ENCODE assay signal across 22 cellular contexts in the genomic region with DNA sequence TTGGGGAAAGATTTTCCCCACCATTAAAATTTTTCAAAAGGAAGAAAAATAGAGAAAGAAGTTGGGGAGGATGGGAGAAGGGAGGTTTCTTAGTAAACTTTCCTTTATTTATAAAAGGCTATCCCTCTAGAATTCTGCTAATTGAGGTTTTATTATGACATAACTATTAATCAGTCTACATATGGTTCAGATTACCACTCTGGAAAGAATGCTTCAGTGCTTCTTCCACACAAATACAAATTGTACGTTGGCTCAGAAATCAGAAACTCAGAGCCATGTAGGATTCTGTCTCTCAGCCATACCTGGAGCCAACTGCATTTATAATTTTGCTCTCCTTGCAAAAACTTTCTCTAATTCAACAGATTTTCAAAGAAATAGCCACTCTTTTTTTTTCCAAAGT. TPM values are rescaled to one million over a fixed set of nuclear protein-coding genes. Genes with fewer than 3 reads are reported as not detected.
"Had no signal": no experiment of that assay in that cellular context is flagged by ENCODE, and none has a peak within 500 bp of the region (broad histone marks: within the 10 kb centered on the region; RNA-seq: fewer than 3 reads in every experiment).

No MANE protein-coding gene starts in this region.

- H3K9me3 Mint-ChIP-seq: activated CD4-positive, alpha-beta T cell treated with anti-CD3 and anti-CD28 coated beads, Interleukin-2, amount 10 ng/mL, durations not matched to agents 7 days and 5 days; activated naive CD8-positive, alpha-beta T cell treated with anti-CD3 and anti-CD28 coated beads, Interleukin-2, amount 10 ng/mL, durations not matched to agents 7 days and 5 days; activated T-cell treated with anti-CD3 and anti-CD28 coated beads, Interleukin-2, amount 50 U/mL, for 24 hours; activated T-helper 2 cell treated with anti-CD3 and anti-CD28 coated beads, Interferon-gamma antibody, Interleukin-2, Interleukin-4, amounts not matched to agents 10 μg/mL and 5 μg/mL and 100 μg/mL, durations not matched to agents 14 hours and 24 hours and 36 hours; type B pancreatic cell had no signal

- H3K4me3 Mint-ChIP-seq: activated CD4-positive, alpha-beta T cell treated with anti-CD3 and anti-CD28 coated beads, Interleukin-2, amount 10 ng/mL, durations not matched to agents 7 days and 5 days; activated CD8-positive, alpha-beta T cell treated with anti-CD3 and anti-CD28 coated beads, Interleukin-2, amount 10 ng/mL, durations not matched to agents 7 days and 5 days; activated naive CD8-positive, alpha-beta T cell treated with anti-CD3 and anti-CD28 coated beads, Interleukin-2, amount 10 ng/mL, durations not matched to agents 7 days and 5 days; activated T-cell treated with anti-CD3 and anti-CD28 coated beads, Interleukin-2, amount 50 U/mL, for 24 hours; neural crest cell; type B pancreatic cell had no signal

- H3K36me3 Mint-ChIP-seq: activated naive CD8-positive, alpha-beta T cell treated with anti-CD3 and anti-CD28 coated beads, Interleukin-2, amount 10 ng/mL, durations not matched to agents 7 days and 5 days; type B pancreatic cell had no signal

- ATAC-seq: activated CD4-positive, CD25-positive, alpha-beta regulatory T cell treated with anti-CD3 and anti-CD28 coated beads, Interleukin-2, amount 50 U/mL, for 24 hours; activated CD8-positive, alpha-beta T cell treated with anti-CD3 and anti-CD28 coated beads, Interleukin-2, amount 10 ng/mL, durations not matched to agents 7 days and 5 days; left lobe of liver; right cardiac atrium had no signal

- H3K27me3 Mint-ChIP-seq: type B pancreatic cell had no signal

- H3K27ac ChIP-seq: breast epithelium, coronary artery, prostate gland, skin epidermis, stomach, testis had no signal

- H3K27ac Mint-ChIP-seq: activated CD4-positive, alpha-beta T cell treated with anti-CD3 and anti-CD28 coated beads, Interleukin-2, amount 10 ng/mL, durations not matched to agents 7 days and 5 days; activated CD8-positive, alpha-beta T cell treated with anti-CD3 and anti-CD28 coated beads, Interleukin-2, amount 10 ng/mL, durations not matched to agents 7 days and 5 days; activated naive CD8-positive, alpha-beta T cell treated with anti-CD3 and anti-CD28 coated beads, Interleukin-2, amount 10 ng/mL, durations not matched to agents 7 days and 5 days; activated T-cell treated with anti-CD3 and anti-CD28 coated beads, Interleukin-2, amount 50 U/mL, for 24 hours; activated T-helper 2 cell treated with anti-CD3 and anti-CD28 coated beads, Interferon-gamma antibody, Interleukin-2, Interleukin-4, amounts not matched to agents 10 μg/mL and 5 μg/mL and 100 μg/mL, durations not matched to agents 14 hours and 24 hours and 36 hours; type B pancreatic cell had no signal

- H3K4me1 Mint-ChIP-seq: activated CD4-positive, alpha-beta T cell treated with anti-CD3 and anti-CD28 coated beads, Interleukin-2, amount 10 ng/mL, durations not matched to agents 7 days and 5 days; activated naive CD8-positive, alpha-beta T cell treated with anti-CD3 and anti-CD28 coated beads, Interleukin-2, amount 10 ng/mL, durations not matched to agents 7 days and 5 days; neural crest cell had no signal

- H3K36me3 ChIP-seq: breast epithelium, prostate gland, stomach had no signal

- H3K9me3 ChIP-seq: prostate gland, testis had no signal

- H3K4me3 ChIP-seq: breast epithelium, coronary artery, prostate gland, skin epidermis, stomach, testis had no signal

- DNase-seq: activated CD4-positive, alpha-beta T cell treated with anti-CD3 and anti-CD28 coated beads, Interleukin-2, amount 10 ng/mL, durations not matched to agents 7 days and 5 days; activated CD8-positive, alpha-beta T cell treated with anti-CD3 and anti-CD28 coated beads, Interleukin-2, amount 10 ng/mL, durations not matched to agents 7 days and 5 days; activated naive CD4-positive, alpha-beta T cell treated with Interleukin-2 at 50 U/mL for 16 hours; activated naive CD8-positive, alpha-beta T cell treated with anti-CD3 and anti-CD28 coated beads, Interleukin-2, amount 10 ng/mL, durations not matched to agents 7 days and 5 days; activated T-cell treated with anti-CD3 and anti-CD28 coated beads, Interleukin-2, amount 50 U/mL, for 24 hours; anterior cingulate cortex; head of caudate nucleus; kidney; right cardiac atrium; stimulated activated CD4-positive, alpha-beta T cell treated with anti-CD3 and anti-CD28 coated beads, Interleukin-4, amount 100 ng/mL, for 1 hour; stomach; testis had no signal

- H3K4me1 ChIP-seq: breast epithelium, prostate gland, stomach, testis had no signal

- H3K27me3 ChIP-seq: testis had no signal

RNA-seq across cellular contexts. Expression of a gene that starts 37.1 kb away (rescaled TPM):
- total RNA-seq: activated T-helper 2 cell treated with anti-CD3 and anti-CD28 coated beads, Interferon-gamma antibody, Interleukin-2, Interleukin-4, amounts not matched to agents 10 μg/mL and 5 μg/mL and 100 μg/mL, durations not matched to agents 14 hours and 24 hours and 36 hours; T-helper 1 cell treated with Interleukin-12 subunit alpha and Interleukin-12 subunit beta and Interleukin-4 antibody, amounts not matched to agents 30 ng/mL and 1 ng/mL, for 36 hours had no signal
